Comparison of ENCODE assay signal across 15 cellular contexts in the genomic region with DNA sequence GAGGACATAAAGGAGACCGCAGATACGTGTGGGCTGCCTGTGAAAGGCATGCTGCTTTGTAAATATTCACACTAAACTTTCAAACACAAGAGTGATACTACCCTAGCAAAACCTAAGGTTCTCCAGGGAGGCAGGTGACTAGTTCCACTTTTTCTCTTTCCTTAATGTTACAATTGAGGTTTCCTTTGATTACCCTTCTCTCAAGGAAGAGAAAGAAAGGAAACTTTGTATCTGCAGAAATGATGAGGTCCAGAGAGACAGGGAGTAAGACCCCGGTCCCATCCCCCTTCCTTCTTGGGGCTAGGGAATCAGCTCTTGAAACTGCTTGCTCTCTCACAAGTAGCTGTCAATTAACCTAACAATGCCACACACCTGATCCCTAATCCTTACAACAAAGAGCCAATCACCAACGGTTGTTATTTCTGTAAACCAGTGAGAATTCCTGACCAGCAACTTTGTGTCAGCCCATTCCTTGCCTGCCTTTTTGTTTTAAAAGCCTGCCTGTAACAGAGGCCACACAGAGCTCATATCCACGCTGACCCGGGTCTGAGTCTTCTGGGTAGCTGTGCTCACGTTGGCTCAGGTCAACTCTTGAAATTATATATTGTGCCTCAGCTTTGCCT.
"Had no signal": no experiment of that assay in that cellular context is flagged by ENCODE, and none has a peak within 500 bp of the region (broad histone marks: within the 10 kb centered on the region; RNA-seq: fewer than 3 reads in every experiment).

No MANE protein-coding gene starts in this region.

- H3K36me3 Mint-ChIP-seq: activated CD4-positive, alpha-beta memory T cell treated with anti-CD3 and anti-CD28 coated beads for 36 hours had no signal

- H3K36me3 ChIP-seq: lower lobe of right lung, ovary, sigmoid colon, spleen, stomach, upper lobe of right lung had no signal

- H3K27me3 ChIP-seq: ovary, sigmoid colon, spleen, stomach, testis, upper lobe of right lung had no signal

- H3K4me1 ChIP-seq: lower lobe of right lung, sigmoid colon, spleen, stomach, testis, upper lobe of right lung had no signal

- DNase-seq: activated CD4-positive, alpha-beta memory T cell treated with anti-CD3 and anti-CD28 coated beads for 36 hours; activated effector memory CD4-positive, alpha-beta T cell treated with Interleukin-2 at 50 U/mL for 16 hours; activated naive CD4-positive, alpha-beta T cell treated with anti-CD3 and anti-CD28 coated beads, Interleukin-2, amount 50 U/mL, for 16 hours; activated T-cell treated with anti-CD3 and anti-CD28 coated beads, Interleukin-2, amount 50 U/mL, for 24 hours; left colon; lower lobe of right lung; midbrain; ovary; sigmoid colon; spleen; stomach; testis; upper lobe of right lung had no signal

- H3K4me3 Mint-ChIP-seq: activated CD4-positive, alpha-beta memory T cell treated with anti-CD3 and anti-CD28 coated beads for 36 hours; activated T-cell treated with anti-CD3 and anti-CD28 coated beads, Interleukin-2, amount 50 U/mL, for 24 hours; neural crest cell had no signal

- H3K27ac Mint-ChIP-seq: activated CD4-positive, alpha-beta memory T cell treated with anti-CD3 and anti-CD28 coated beads for 36 hours; activated T-cell treated with anti-CD3 and anti-CD28 coated beads, Interleukin-2, amount 50 U/mL, for 24 hours had no signal

- H3K27me3 Mint-ChIP-seq: activated CD4-positive, alpha-beta memory T cell treated with anti-CD3 and anti-CD28 coated beads for 36 hours; activated T-cell treated with anti-CD3 and anti-CD28 coated beads, Interleukin-2, amount 50 U/mL, for 24 hours had no signal

- H3K27ac ChIP-seq: lower lobe of right lung, ovary, sigmoid colon, spleen, stomach, testis, upper lobe of right lung had no signal

- H3K4me3 ChIP-seq: lower lobe of right lung, ovary, sigmoid colon, spleen, stomach, testis, upper lobe of right lung had no signal

- H3K9me3 ChIP-seq: ovary, sigmoid colon, testis, upper lobe of right lung had no signal

- ATAC-seq: esophagus mucosa, left colon, lower lobe of right lung, upper lobe of right lung had no signal
